Comparison of ENCODE assay signal across 15 cellular contexts in the genomic region with DNA sequence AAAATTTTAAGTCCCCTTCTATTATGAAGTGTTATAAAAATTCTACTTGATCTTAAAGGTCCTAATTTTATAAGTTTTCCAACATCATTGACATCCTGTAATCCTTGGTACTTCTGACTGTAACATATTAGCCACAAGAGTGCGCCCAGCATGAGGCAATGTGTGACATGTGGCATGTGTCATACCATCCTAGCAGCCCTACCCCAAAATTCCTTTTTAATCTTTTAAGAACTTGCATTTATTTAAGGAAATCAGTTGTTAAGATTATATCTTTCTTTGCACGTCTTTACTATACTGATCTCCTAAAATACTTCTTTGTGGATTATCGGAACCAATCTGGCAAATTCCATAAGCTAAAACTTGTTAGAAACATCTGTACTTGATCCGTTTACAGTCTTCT.
DNase-seq lines count a peak whose midpoint lies in the region; ATAC-seq lines count a peak whose summit lies in the region.
"Had no signal": no experiment of that assay in that cellular context is flagged by ENCODE, and none has a peak within 500 bp of the region (broad histone marks: within the 10 kb centered on the region; RNA-seq: fewer than 3 reads in every experiment).

No MANE protein-coding gene starts in this region.

- no peak overlapping the region for H3K27ac Mint-ChIP-seq in activated T-helper 2 cell treated with anti-CD3 and anti-CD28 coated beads, Interferon-gamma antibody, Interleukin-2, Interleukin-4, amounts not matched to agents 10 μg/mL and 5 μg/mL and 100 μg/mL, durations not matched to agents 14 hours and 24 hours and 36 hours
- H3K27ac Mint-ChIP-seq: CD14-positive monocyte had no signal

- H3K27ac ChIP-seq in epithelial cell of prostate, result peak overlapping the region; percentile 88
- H3K27ac ChIP-seq: KMS-11 had no signal

- H3K9me3 Mint-ChIP-seq in activated T-helper 2 cell treated with anti-CD3 and anti-CD28 coated beads, Interferon-gamma antibody, Interleukin-2, Interleukin-4, amounts not matched to agents 10 μg/mL and 5 μg/mL and 100 μg/mL, durations not matched to agents 14 hours and 24 hours and 36 hours, result no peaks in the 10 kb centered on the region
- H3K9me3 Mint-ChIP-seq: CD14-positive monocyte had no signal

- no peaks in the 10 kb centered on the region for H3K36me3 Mint-ChIP-seq in activated T-helper 2 cell treated with anti-CD3 and anti-CD28 coated beads, Interferon-gamma antibody, Interleukin-2, Interleukin-4, amounts not matched to agents 10 μg/mL and 5 μg/mL and 100 μg/mL, durations not matched to agents 14 hours and 24 hours and 36 hours (ENCODE audit: low read depth)
- H3K36me3 Mint-ChIP-seq: CD14-positive monocyte had no signal

- H3K27me3 Mint-ChIP-seq in activated T-helper 2 cell treated with anti-CD3 and anti-CD28 coated beads, Interferon-gamma antibody, Interleukin-2, Interleukin-4, amounts not matched to agents 10 μg/mL and 5 μg/mL and 100 μg/mL, durations not matched to agents 14 hours and 24 hours and 36 hours (ENCODE audit: low read depth), result no peaks in the 10 kb centered on the region

- intact Hi-C loops in activated T-helper 2 cell treated with anti-CD3 and anti-CD28 coated beads, Interferon-gamma antibody, Interleukin-2, Interleukin-4, amounts not matched to agents 10 μg/mL and 5 μg/mL and 100 μg/mL, durations not matched to agents 14 hours and 24 hours and 36 hours (cut with micrococcal nuclease), result no loop called here
- intact Hi-C loops in Right ventricle myocardium inferior (cut with DNase I), result no loop called here

- no peak for ATAC-seq in Right ventricle myocardium inferior
- no peak for ATAC-seq in HG03097 (IDR thresholded peaks at IDR 0.05; ENCODE audit: low FRiP score, unreplicated experiment)

- DNase-seq in NCI-H510A treated with DMSO at 0.1 percent for 48 hours (lab: John Stamatoyannopoulos, UW), result peak; percentile 13
- no peak for DNase-seq in NCI-H510A (lab: John Stamatoyannopoulos, UW)
- DNase-seq in NCI-H82 (lab: John Stamatoyannopoulos, UW), result peak; percentile 42
- DNase-seq in epithelial cell of prostate (ENCODE audit: low read depth, low spot score), result no peak
- no peak for DNase-seq in activated T-helper 2 cell treated with anti-CD3 and anti-CD28 coated beads, Interferon-gamma antibody, Interleukin-2, Interleukin-4, amounts not matched to agents 10 μg/mL and 5 μg/mL and 100 μg/mL, durations not matched to agents 14 hours and 24 hours and 36 hours (ENCODE audit: low spot score)
- no peak for DNase-seq in Right ventricle myocardium inferior (ENCODE audit: missing footprints)
- DNase-seq: EL, MG63, NCI-H1417, NCI-H1930, NCI-H526, SW 1271 had no signal

- H3K4me3 Mint-ChIP-seq in activated T-helper 2 cell treated with anti-CD3 and anti-CD28 coated beads, Interferon-gamma antibody, Interleukin-2, Interleukin-4, amounts not matched to agents 10 μg/mL and 5 μg/mL and 100 μg/mL, durations not matched to agents 14 hours and 24 hours and 36 hours (ENCODE audit: low read depth), result no peak overlapping the region

- H3K4me1 Mint-ChIP-seq in activated T-helper 2 cell treated with anti-CD3 and anti-CD28 coated beads, Interferon-gamma antibody, Interleukin-2, Interleukin-4, amounts not matched to agents 10 μg/mL and 5 μg/mL and 100 μg/mL, durations not matched to agents 14 hours and 24 hours and 36 hours (ENCODE audit: low read depth), result no peaks in the 10 kb centered on the region
- H3K4me1 Mint-ChIP-seq: CD14-positive monocyte had no signal

Comparison
In these comparisons a context has a peak if more than half of its experiments do, and no peak if none do; other contexts are left out.
1. DNase-seq: peak in NCI-H510A treated with DMSO at 0.1 percent for 48 hours (single experiment) and NCI-H82 (single experiment); none in NCI-H510A (single experiment), epithelial cell of prostate (single experiment), activated T-helper 2 cell treated with anti-CD3 and anti-CD28 coated beads, Interferon-gamma antibody, Interleukin-2, Interleukin-4, amounts not matched to agents 10 μg/mL and 5 μg/mL and 100 μg/mL, durations not matched to agents 14 hours and 24 hours and 36 hours (single experiment) and Right ventricle myocardium inferior (single experiment).